In genomic region chr7:120774481-120774880, GRCh38 we compare ENCODE assay signal across 23 cellular contexts.
"Had no signal": no experiment of that assay in that cellular context is flagged by ENCODE, and none has a peak within 500 bp of the region (broad histone marks: within the 10 kb centered on the region; RNA-seq: fewer than 3 reads in every experiment).

No MANE protein-coding gene starts in this region.

- DNase-seq: activated CD4-positive, alpha-beta memory T cell treated with anti-CD3 and anti-CD28 coated beads, Interleukin-2, amount 10 ng/mL, durations not matched to agents 7 days and 5 days; activated CD4-positive, alpha-beta T cell treated with anti-CD3 and anti-CD28 coated beads, Interleukin-2, amount 10 ng/mL, durations not matched to agents 7 days and 5 days; activated CD4-positive, CD25-positive, alpha-beta regulatory T cell; activated gamma-delta T cell treated with Interleukin-2 at 50 U/mL for 16 hours; activated naive CD4-positive, alpha-beta T cell treated with anti-CD3 and anti-CD28 coated beads, Interleukin-2, amount 10 ng/mL, durations not matched to agents 7 days and 5 days; activated naive CD8-positive, alpha-beta T cell treated with anti-CD3 and anti-CD28 coated beads for 36 hours; activated T-cell treated with anti-CD3 and anti-CD28 coated beads for 4 hours; activated T-cell treated with anti-CD3 and anti-CD28 coated beads, Interleukin-2, amount 50 U/mL, for 48 hours; brain microvascular endothelial cell; Karpas-422; NCI-H1105 treated with DMSO at 0.1 percent for 48 hours; NCI-H1436 treated with DMSO at 0.1 percent for 48 hours; NCI-H187; NCI-H2171 treated with DMSO at 0.1 percent for 48 hours; NCI-H226; NCI-H526; PC-3; SHP77; T-helper 2 cell; T1000 had no signal

- ATAC-seq: activated T-helper 17 cell treated with anti-CD3 and anti-CD28 coated beads, Interleukin-2, amount 50 U/mL, for 72 hours; PC-3 had no signal

- H3K36me3 ChIP-seq: brain microvascular endothelial cell, cardiac muscle cell had no signal

- H3K4me3 ChIP-seq: cardiac muscle cell had no signal

- H3K27ac ChIP-seq: brain microvascular endothelial cell, cardiac muscle cell had no signal

- H3K27me3 ChIP-seq: brain microvascular endothelial cell, cardiac muscle cell had no signal

- FAIRE-seq: TTC549 had no signal
